Comparison of ENCODE assay signal across 8 cellular contexts in the genomic region with DNA sequence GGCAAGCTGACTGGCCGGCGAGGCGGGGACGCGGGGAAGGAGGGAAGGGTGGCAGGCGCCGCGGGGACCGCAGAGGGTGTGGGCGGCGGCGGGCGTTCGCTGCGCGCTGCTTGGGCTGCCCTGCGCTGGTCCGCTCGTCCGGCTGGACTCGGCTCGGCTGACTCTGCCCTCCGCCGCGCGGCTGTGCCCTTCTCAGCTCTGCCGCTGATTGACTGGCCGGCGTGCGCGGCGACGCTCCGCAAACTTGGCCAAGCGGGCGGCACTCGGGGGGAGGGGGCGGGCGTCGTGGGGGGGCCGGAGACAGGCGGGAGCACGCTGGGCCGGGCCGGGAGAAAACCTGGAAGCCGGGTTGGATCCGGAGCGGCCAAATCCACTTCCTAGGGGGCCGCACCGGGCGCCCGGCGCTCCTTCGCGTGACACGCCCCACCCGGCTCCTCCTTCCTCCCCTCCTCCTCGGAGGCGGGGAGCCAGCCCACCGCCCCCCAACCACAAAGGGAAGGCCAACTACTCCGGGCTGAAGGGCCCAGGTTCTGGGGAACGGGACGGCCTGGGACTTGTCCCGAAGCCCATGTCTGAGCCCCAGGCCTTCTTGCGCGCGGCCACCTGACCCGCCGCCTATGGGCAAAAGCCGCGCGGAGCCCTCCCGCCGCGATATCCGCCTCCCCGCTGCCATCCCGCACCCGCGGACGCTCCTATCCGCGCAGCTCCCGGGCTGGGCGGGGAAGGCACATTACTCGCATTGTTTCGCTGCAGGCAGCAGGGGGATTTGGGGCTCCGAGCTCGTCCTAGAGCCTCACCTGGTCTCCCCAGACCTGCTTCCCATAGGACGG. TPM values are rescaled to one million over a fixed set of nuclear protein-coding genes. Genes with fewer than 3 reads are reported as not detected.
A peak's percentile ranks its signal among the peaks of the same experiment; 100 is the strongest.
DNase-seq lines count a peak whose midpoint lies in the region; ATAC-seq and TF ChIP-seq lines count a peak whose summit lies in the region.

A gene (minus strand): TSS at position 214 of the 830 bp plus-strand sequence. CDS start 524 bp downstream, outside the sequence.

- H3K27me3 ChIP-seq in DND-41 (ENCODE audit: insufficient read depth, low read length, poor library complexity), result peaks cover 21% of the 10 kb centered on the region
- H3K27me3 ChIP-seq in adipocyte (replicated peaks; ENCODE audit: control insufficient read depth, insufficient read depth, low read length), result no peaks in the 10 kb centered on the region
- no peaks in the 10 kb centered on the region for H3K27me3 ChIP-seq in iPS DF 6.9 (ENCODE audit: control insufficient read depth, insufficient read depth, low read length)

- peak within 1 kb of the TSS; percentile 28 to 63; a peak in 3 of 4 replicates for H3K4me3 ChIP-seq in DND-41 (ENCODE audit: low read depth in 1 of 2, low read length in 2 of 2)
- H3K4me3 ChIP-seq in adipocyte (ENCODE audit: low read length), result peak within 1 kb of the TSS; percentile 88
- peak within 1 kb of the TSS; percentile 73 for H3K4me3 ChIP-seq in iPS DF 6.9 (ENCODE audit: low read length)

- no peak within 1 kb of the TSS; the same call in 1 of the 2 replicates for H3K27ac ChIP-seq in DND-41 (ENCODE audit: low read length)
- no peak within 1 kb of the TSS for H3K27ac ChIP-seq in iPS DF 6.9 (ENCODE audit: low read length)

- H4K20me1 ChIP-seq in DND-41 (ENCODE audit: insufficient read depth, low read length), result no peaks in the 10 kb centered on the region

- H3K36me3 ChIP-seq in DND-41 (ENCODE audit: insufficient read depth, low read length) (no peaks in the 10 kb centered on the region), adipocyte (ENCODE audit: control insufficient read depth, insufficient read depth, low read length, severe bottlenecking) (no peaks in the 10 kb centered on the region), iPS DF 6.9 (ENCODE audit: control insufficient read depth, insufficient read depth, low read length) (no peaks in the 10 kb centered on the region)

- peak within 1 kb of the TSS; percentile 95 for H3K4me2 ChIP-seq in DND-41 (ENCODE audit: insufficient read depth, low read length)

- H3K4me1 ChIP-seq in DND-41 (ENCODE audit: insufficient read depth, low read length) (peaks cover 15% of the 10 kb centered on the region), adipocyte (ENCODE audit: control insufficient read depth, insufficient read depth, low read length) (peaks cover 21% of the 10 kb centered on the region), iPS DF 6.9 (ENCODE audit: control insufficient read depth, insufficient read depth, low read length) (no peaks in the 10 kb centered on the region)

- WGBS in iPS DF 6.9 (ENCODE audit: insufficient coverage, insufficient read length), result no CpG with 5 or more reads among the region's 90 CpGs

- no peak for TF ChIP-seq CTCF in DND-41 (IDR thresholded peaks at IDR 0.05; ENCODE audit: borderline replicate concordance, extremely low read depth, low read length, poor library complexity, severe bottlenecking)

- peak within 1 kb of the TSS; percentile 71 for H2AFZ ChIP-seq in DND-41 (ENCODE audit: low read depth, low read length)

- peak; percentile 65; the same call in 2 of the 3 replicates for ATAC-seq in DND-41 (ENCODE audit: insufficient read depth, low read depth)
- ATAC-seq in sciatic nerve, result peak; percentile 86
- no peak for ATAC-seq in GM19455 (IDR thresholded peaks at IDR 0.05; ENCODE audit: unreplicated experiment)

- no peaks in the 10 kb centered on the region for H3K79me2 ChIP-seq in DND-41 (ENCODE audit: insufficient read depth, low read length)

- intact Hi-C loops in sciatic nerve (cut with DNase I), result no loop called here

- DNase-seq in DND-41 (peak; percentile 45), HuH-7.5 (ENCODE audit: low spot score) (peak; percentile 38), adipocyte (ENCODE audit: low read depth) (peak; percentile 78), iPS DF 6.9 (ENCODE audit: low read depth, low spot score) (peak; percentile 29), sciatic nerve (ENCODE audit: low spot score) (peak; percentile 76), amniotic stem cell (lab: John Stamatoyannopoulos, UW) (no peak), globus pallidus (ENCODE audit: low spot score) (no peak)

- no peaks in the 10 kb centered on the region for H3K9me3 ChIP-seq in DND-41 (ENCODE audit: insufficient read depth, low read length, severe bottlenecking)
- no peaks in the 10 kb centered on the region for H3K9me3 ChIP-seq in adipocyte (ENCODE audit: control insufficient read depth, low read length)
- no peaks in the 10 kb centered on the region for H3K9me3 ChIP-seq in iPS DF 6.9 (ENCODE audit: control insufficient read depth, insufficient read depth, low read length)

- H3K9ac ChIP-seq in DND-41 (ENCODE audit: low read depth, low read length), result peak within 1 kb of the TSS; percentile 57
- peak within 1 kb of the TSS; percentile 94 for H3K9ac ChIP-seq in adipocyte (ENCODE audit: low read length)

RNA-seq across cellular contexts. Expression of the gene that starts here (rescaled TPM):
- 27.5 TPM for total RNA-seq in sciatic nerve

Comparison
In these comparisons a context has a peak if more than half of its experiments do, and no peak if none do; other contexts are left out.
1. DNase-seq: peak in DND-41 (single experiment), HuH-7.5 (single experiment), adipocyte (single experiment), iPS DF 6.9 (single experiment) and sciatic nerve (single experiment); none in amniotic stem cell (single experiment) and globus pallidus (single experiment).
2. Peak in every context shown above with its lines, with median percentiles within 50 percentile points of each other: H3K4me3 ChIP-seq.